In the genomic region with DNA sequence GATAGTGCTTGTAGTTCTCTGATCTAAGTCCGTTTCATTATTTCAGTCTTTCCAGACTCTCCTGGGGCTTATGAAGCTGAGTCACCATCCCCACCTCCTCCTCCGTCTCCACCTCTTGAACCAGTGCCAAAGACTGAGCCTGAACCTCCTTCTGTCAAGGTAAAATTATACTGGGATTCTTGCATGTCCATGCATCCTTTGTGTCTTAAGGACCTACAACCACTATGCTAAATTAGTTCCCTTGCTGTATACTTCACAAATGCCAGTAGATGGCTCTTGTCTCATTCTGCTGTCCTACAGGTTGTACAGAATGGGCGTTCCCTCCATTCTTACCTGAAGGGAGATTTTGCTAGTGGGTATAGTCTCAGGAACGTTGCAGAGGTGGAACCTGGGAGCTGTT, we compare ENCODE assay signal across 10 cellular contexts. TPM values are rescaled to one million over a fixed set of nuclear protein-coding genes. Genes with fewer than 3 reads are reported as not detected.
DNase-seq lines count a peak whose midpoint lies in the region; ATAC-seq, FAIRE-seq and TF ChIP-seq lines count a peak whose summit lies in the region.
"Had no signal": no experiment of that assay in that cellular context is flagged by ENCODE, and none has a peak within 500 bp of the region (broad histone marks: within the 10 kb centered on the region; RNA-seq: fewer than 3 reads in every experiment).

No MANE protein-coding gene starts in this region.

- intact Hi-C loops in sigmoid colon (cut with DNase I): loop anchor here (5.0 kb wide), 1 partner anchor 88 kb away; no protein-coding TSS in a partner anchor

- no peak overlapping the region for H3K4me3 Mint-ChIP-seq in T-helper 2 cell treated with Interferon-gamma antibody and Interleukin-4, amounts not matched to agents 5 μg/mL and 100 μg/mL, for 36 hours
- H3K4me3 Mint-ChIP-seq: activated B cell treated with CpG ODN at 0.5 μM for 24 hours had no signal

- in situ Hi-C loops in GM23248 (cut with MboI): no loop called here

- no peaks in the 10 kb centered on the region for H3K27me3 ChIP-seq in GM23248 (replicated peaks; ENCODE audit: insufficient read depth)
- no peaks in the 10 kb centered on the region for H3K27me3 ChIP-seq in sigmoid colon

- peaks cover 12% of the 10 kb centered on the region for H3K4me1 Mint-ChIP-seq in T-helper 2 cell treated with Interferon-gamma antibody and Interleukin-4, amounts not matched to agents 5 μg/mL and 100 μg/mL, for 36 hours (ENCODE audit: low read depth)

- H3K4me3 ChIP-seq in GM23248 (no peak overlapping the region), foreskin fibroblast (ENCODE audit: low read depth in 1 of 2, low read length in 2 of 2) (no peak overlapping the region), sigmoid colon (no peak overlapping the region)

- TF ChIP-seq CTCF in foreskin fibroblast (IDR thresholded peaks at IDR 0.05; ENCODE audit: low read depth, low read length) (peak; percentile 53), sigmoid colon (IDR thresholded peaks at IDR 0.05) (peak in 2 of 4 experiments; percentile 18 to 24)

- no peaks in the 10 kb centered on the region for H3K36me3 ChIP-seq in GM23248 (ENCODE audit: low read depth)
- H3K36me3 ChIP-seq in sigmoid colon: peaks cover 0 to 4% (median 0%) of the 10 kb centered on the region in 4 donors

- H3K4me2 ChIP-seq in GM23248 (ENCODE audit: unreplicated experiment): no peak overlapping the region

- H3K9ac ChIP-seq in GM23248: no peak overlapping the region

- H4K20me1 ChIP-seq in GM23248 (ENCODE audit: insufficient read depth): no peaks in the 10 kb centered on the region

- TF ChIP-seq EP300 in sigmoid colon (IDR thresholded peaks at IDR 0.05): no peak

- no peaks in the 10 kb centered on the region for H3K27me3 Mint-ChIP-seq in T-helper 2 cell treated with Interferon-gamma antibody and Interleukin-4, amounts not matched to agents 5 μg/mL and 100 μg/mL, for 36 hours (ENCODE audit: low read depth)
- H3K27me3 Mint-ChIP-seq: activated B cell treated with CpG ODN at 0.5 μM for 24 hours had no signal

- H3K9me2 ChIP-seq in GM23248 (ENCODE audit: insufficient read depth): no peaks in the 10 kb centered on the region

- no peaks in the 10 kb centered on the region for H3K79me2 ChIP-seq in GM23248 (ENCODE audit: insufficient read depth)

- DNase-seq in GM23248: peak; percentile 58
- peak; percentile 35 for DNase-seq in RCC 7860 (ENCODE audit: low spot score)
- peak in 1 of 2 donors; percentile 49 for DNase-seq in foreskin fibroblast
- DNase-seq in sigmoid colon: no peak
- no peak for DNase-seq in T-helper 2 cell treated with Interferon-gamma antibody and Interleukin-4, amounts not matched to agents 5 μg/mL and 100 μg/mL, for 36 hours (ENCODE audit: low spot score)
- DNase-seq: activated B cell treated with CpG ODN at 0.5 μM for 24 hours had no signal

- no peak overlapping the region for H3K27ac ChIP-seq in GM23248
- H3K27ac ChIP-seq in sigmoid colon: peak overlapping the region in 3 of 4 donors; percentile 71 to 89 (median 81)

- no peak overlapping the region for H2AFZ ChIP-seq in GM23248

- no peak for FAIRE-seq in RCC 7860 (lab: Jason Lieb, UNC)
- FAIRE-seq: frontal cortex had no signal

- H3K4me1 ChIP-seq in GM23248 (ENCODE audit: insufficient read depth): peaks cover 24% of the 10 kb centered on the region
- peaks cover 0 to 94% (median 61%) of the 10 kb centered on the region in 4 donors for H3K4me1 ChIP-seq in sigmoid colon

- peaks cover 60% of the 10 kb centered on the region for H3K36me3 Mint-ChIP-seq in T-helper 2 cell treated with Interferon-gamma antibody and Interleukin-4, amounts not matched to agents 5 μg/mL and 100 μg/mL, for 36 hours (ENCODE audit: low read depth)

- no peaks in the 10 kb centered on the region for H3K9me3 ChIP-seq in GM23248 (ENCODE audit: low read depth)
- no peaks in the 10 kb centered on the region for H3K9me3 ChIP-seq in sigmoid colon

- H3K9me3 Mint-ChIP-seq in T-helper 2 cell treated with Interferon-gamma antibody and Interleukin-4, amounts not matched to agents 5 μg/mL and 100 μg/mL, for 36 hours: no peaks in the 10 kb centered on the region
- H3K9me3 Mint-ChIP-seq: activated B cell treated with CpG ODN at 0.5 μM for 24 hours had no signal

- TF ChIP-seq POLR2A in sigmoid colon (IDR thresholded peaks at IDR 0.05): no peak

- ATAC-seq in GM18909 (IDR thresholded peaks at IDR 0.05; ENCODE audit: poor library complexity, unreplicated experiment): no peak
- no peak for ATAC-seq in GM19467 (IDR thresholded peaks at IDR 0.05; ENCODE audit: unreplicated experiment)
- ATAC-seq in HG02970 (IDR thresholded peaks at IDR 0.05; ENCODE audit: low FRiP score, unreplicated experiment): no peak

- no peak overlapping the region for H3K27ac Mint-ChIP-seq in T-helper 2 cell treated with Interferon-gamma antibody and Interleukin-4, amounts not matched to agents 5 μg/mL and 100 μg/mL, for 36 hours
- H3K27ac Mint-ChIP-seq: activated B cell treated with CpG ODN at 0.5 μM for 24 hours had no signal

- H3F3A ChIP-seq in GM23248 (ENCODE audit: insufficient read depth): peaks cover 22% of the 10 kb centered on the region

- 50 to 51% methylated on average over 4 of the region's 4 CpGs for WGBS in GM23248 (ENCODE audit: low coverage in 1 of 2, low lambda C conversion rate in 2 of 2, missing lambda C conversion rate in 2 of 2), 2 experiments
- 38 to 66% methylated on average over 4 of the region's 4 CpGs for WGBS in sigmoid colon, 2 donors

RNA-seq across cellular contexts. Expression of a gene that starts 42.2 kb away (rescaled TPM):
- total RNA-seq in GM23248 (2014; rRNA removed; shearing (Covaris generic)): 8.4 and 10.4 TPM in 2 replicates
- polyA plus RNA-seq in GM23248 (2016; fragmentation: Nextera tagmentation; extraction: Ambion mirVana) (15.8 and 16.5 TPM in 2 replicates), sigmoid colon (10 to 100 TPM; 13.2 to 21.4 (median 14.1) TPM)
- total RNA-seq in sigmoid colon: 10 to 100 TPM; 11.2 to 23.0 (median 14.8) TPM

Comparison
In these comparisons a context has a peak if more than half of its experiments do, and no peak if none do; other contexts are left out.
1. DNase-seq: peak in GM23248 (single experiment) and RCC 7860 (single experiment); none in sigmoid colon (single experiment) and T-helper 2 cell treated with Interferon-gamma antibody and Interleukin-4, amounts not matched to agents 5 μg/mL and 100 μg/mL, for 36 hours (single experiment).